23 cellular contexts compared by ENCODE assay signal in the genomic region with DNA sequence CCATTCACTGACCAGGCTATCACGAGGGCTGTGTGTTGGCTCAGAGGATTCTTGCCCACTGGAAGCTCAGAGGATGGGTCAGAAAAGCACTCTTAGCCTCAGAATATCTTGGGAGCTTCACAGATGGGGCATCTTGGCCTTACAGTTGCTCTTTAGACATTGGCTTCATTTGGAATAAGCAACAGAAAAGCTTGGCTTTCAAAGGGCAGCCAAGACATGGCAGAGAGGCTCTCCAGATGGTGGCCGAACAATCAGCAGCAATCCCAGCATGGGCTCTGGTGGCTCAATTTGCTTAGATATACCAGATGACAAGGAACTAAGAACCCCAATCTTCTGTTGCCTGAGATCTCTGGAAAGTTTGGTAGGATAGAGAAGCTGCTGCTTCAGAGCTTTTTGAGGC.
"Had no signal": no experiment of that assay in that cellular context is flagged by ENCODE, and none has a peak within 500 bp of the region (broad histone marks: within the 10 kb centered on the region; RNA-seq: fewer than 3 reads in every experiment).

No MANE protein-coding gene starts in this region.

- ATAC-seq: effector memory CD8-positive, alpha-beta T cell; esophagus mucosa; gastrocnemius medialis; heart right ventricle; left cardiac atrium; left lung; left ventricle myocardium superior; lower lobe of right lung; mucosa of descending colon; naive thymus-derived CD8-positive, alpha-beta T cell had no signal

- H3K9me3 ChIP-seq: esophagus squamous epithelium, gastrocnemius medialis, heart right ventricle, left lung, lower lobe of right lung, mucosa of descending colon had no signal

- H3K4me3 ChIP-seq: esophagus squamous epithelium, gastrocnemius medialis, heart right ventricle, left lung, lower lobe of right lung, mucosa of descending colon had no signal

- H3K36me3 ChIP-seq: esophagus squamous epithelium, gastrocnemius medialis, heart right ventricle, left lung, lower lobe of right lung had no signal

- DNase-seq: cortex of kidney; effector CD8-positive, alpha-beta T cell; effector memory CD8-positive, alpha-beta T cell; endodermal cell; erythroblast; esophagus squamous epithelium; foreskin fibroblast; foreskin melanocyte; gastrocnemius medialis; glutamatergic neuron; head of caudate nucleus; heart right ventricle; hippocampal formation; left cardiac atrium; left lung; left ventricle myocardium superior; lower lobe of right lung; mesenchymal stem cell; mucosa of descending colon; naive B cell; naive thymus-derived CD8-positive, alpha-beta T cell had no signal

- H3K27ac ChIP-seq: epithelial cell of prostate, esophagus squamous epithelium, gastrocnemius medialis, heart right ventricle, left lung, lower lobe of right lung had no signal

- H3K27me3 ChIP-seq: esophagus squamous epithelium, gastrocnemius medialis, heart right ventricle, left lung had no signal
